Comparison of ENCODE assay signal across 10 cellular contexts in genomic region chr5:25119654-25120053, GRCh38.
DNase-seq lines count a peak whose midpoint lies in the region; ATAC-seq and TF ChIP-seq lines count a peak whose summit lies in the region.
"Had no signal": no experiment of that assay in that cellular context is flagged by ENCODE, and none has a peak within 500 bp of the region (broad histone marks: within the 10 kb centered on the region; RNA-seq: fewer than 3 reads in every experiment).

No MANE protein-coding gene starts in this region.

- no peak overlapping the region for H3K4me3 Mint-ChIP-seq in neural progenitor cell
- H3K4me3 Mint-ChIP-seq in activated CD4-positive, alpha-beta T cell treated with anti-CD3 and anti-CD28 coated beads, Interleukin-2, amount 10 ng/mL, durations not matched to agents 7 days and 5 days = no peak overlapping the region

- DNase-seq in NCI-H146 treated with DMSO at 0.1 percent for 48 hours (lab: John Stamatoyannopoulos, UW; ENCODE audit: unreplicated experiment) (peak; percentile 6), WERI-Rb-1 (no peak), neural progenitor cell (ENCODE audit: low spot score) (no peak), omental fat pad (ENCODE audit: low spot score) (no peak)
- no peak for DNase-seq in activated CD4-positive, alpha-beta T cell treated with anti-CD3 and anti-CD28 coated beads, Interleukin-2, amount 10 ng/mL, durations not matched to agents 7 days and 5 days
- no peak for DNase-seq in stimulated activated CD4-positive, alpha-beta T cell treated with anti-CD3 and anti-CD28 coated beads, Interleukin-4, amount 100 ng/mL, for 1 hour
- DNase-seq: adrenal gland had no signal

- no peaks in the 10 kb centered on the region for H3K79me2 ChIP-seq in neural progenitor cell (ENCODE audit: low read depth)

- no peak overlapping the region for H2AFZ ChIP-seq in neural progenitor cell (replicated peaks)

- no peak overlapping the region for H3K9ac ChIP-seq in neural progenitor cell

- no peaks in the 10 kb centered on the region for H3K4me1 Mint-ChIP-seq in neural progenitor cell
- H3K4me1 Mint-ChIP-seq in activated CD4-positive, alpha-beta T cell treated with anti-CD3 and anti-CD28 coated beads, Interleukin-2, amount 10 ng/mL, durations not matched to agents 7 days and 5 days = no peaks in the 10 kb centered on the region

- no peak overlapping the region for H3K27ac Mint-ChIP-seq in neural progenitor cell
- no peak overlapping the region for H3K27ac Mint-ChIP-seq in activated CD4-positive, alpha-beta T cell treated with anti-CD3 and anti-CD28 coated beads, Interleukin-2, amount 10 ng/mL, durations not matched to agents 7 days and 5 days

- H3K9me3 ChIP-seq in WERI-Rb-1 (ENCODE audit: severe bottlenecking) = peaks cover 4% of the 10 kb centered on the region
- H3K9me3 ChIP-seq in neural progenitor cell (ENCODE audit: low read depth) = no peaks in the 10 kb centered on the region
- H3K9me3 ChIP-seq: adrenal gland had no signal

- no peaks in the 10 kb centered on the region for H3F3A ChIP-seq in neural progenitor cell (ENCODE audit: low read depth)

- H3K9me3 Mint-ChIP-seq in neural progenitor cell = peaks cover 4% of the 10 kb centered on the region
- H3K9me3 Mint-ChIP-seq in activated CD4-positive, alpha-beta T cell treated with anti-CD3 and anti-CD28 coated beads, Interleukin-2, amount 10 ng/mL, durations not matched to agents 7 days and 5 days = peaks cover 3% of the 10 kb centered on the region

- TF ChIP-seq CTCF in GM12873 (IDR thresholded peaks at IDR 0.05; ENCODE audit: insufficient read depth, low read depth, low read length, missing control alignments) = peak; percentile 16
- peak; percentile 46 for TF ChIP-seq CTCF in WERI-Rb-1 (IDR thresholded peaks at IDR 0.05; ENCODE audit: low read depth, low read length)
- peak; percentile 49 for TF ChIP-seq CTCF in neural progenitor cell (IDR thresholded peaks at IDR 0.05)
- no peak for TF ChIP-seq CTCF in omental fat pad (IDR thresholded peaks at IDR 0.05)

- CTCF ChIA-PET in activated CD4-positive, alpha-beta T cell treated with anti-CD3 and anti-CD28 coated beads, Interleukin-2, amount 10 ng/mL, durations not matched to agents 7 days and 5 days (lab: Charles Lee) = no interaction called here

- H4K20me1 ChIP-seq in neural progenitor cell (ENCODE audit: low read depth) = no peaks in the 10 kb centered on the region

- H3K36me3 ChIP-seq in WERI-Rb-1 = no peaks in the 10 kb centered on the region
- no peaks in the 10 kb centered on the region for H3K36me3 ChIP-seq in neural progenitor cell
- H3K36me3 ChIP-seq: adrenal gland had no signal

- H3K4me3 ChIP-seq in WERI-Rb-1 (ENCODE audit: low read depth, low read length) (no peak overlapping the region), neural progenitor cell (no peak overlapping the region)
- H3K4me3 ChIP-seq: adrenal gland, lung had no signal

- no peaks in the 10 kb centered on the region for H3K36me3 Mint-ChIP-seq in neural progenitor cell
- H3K36me3 Mint-ChIP-seq in activated CD4-positive, alpha-beta T cell treated with anti-CD3 and anti-CD28 coated beads, Interleukin-2, amount 10 ng/mL, durations not matched to agents 7 days and 5 days (ENCODE audit: low read depth) = no peaks in the 10 kb centered on the region

- peaks cover 2% of the 10 kb centered on the region for H3K27me3 Mint-ChIP-seq in neural progenitor cell (ENCODE audit: insufficient read depth, low read depth)
- no peaks in the 10 kb centered on the region for H3K27me3 Mint-ChIP-seq in activated CD4-positive, alpha-beta T cell treated with anti-CD3 and anti-CD28 coated beads, Interleukin-2, amount 10 ng/mL, durations not matched to agents 7 days and 5 days

- no peaks in the 10 kb centered on the region for H3K27me3 ChIP-seq in WERI-Rb-1 (ENCODE audit: insufficient read depth, low read depth, severe bottlenecking)
- no peaks in the 10 kb centered on the region for H3K27me3 ChIP-seq in neural progenitor cell
- H3K27me3 ChIP-seq: adrenal gland had no signal

- H3K27ac ChIP-seq in WERI-Rb-1 (no peak overlapping the region), neural progenitor cell (no peak overlapping the region)
- H3K27ac ChIP-seq: adrenal gland had no signal

- no peak overlapping the region for H3K4me2 ChIP-seq in neural progenitor cell

- ATAC-seq in omental fat pad (ENCODE audit: low FRiP score) (no peak), GM21825 (IDR thresholded peaks at IDR 0.05; ENCODE audit: unreplicated experiment) (no peak)

- H3K4me1 ChIP-seq in neural progenitor cell = no peaks in the 10 kb centered on the region
- H3K4me1 ChIP-seq: adrenal gland had no signal

- POLR2A ChIA-PET in activated CD4-positive, alpha-beta T cell treated with anti-CD3 and anti-CD28 coated beads, Interleukin-2, amount 10 ng/mL, durations not matched to agents 7 days and 5 days (lab: Charles Lee) = no interaction called here

Comparison
In these comparisons a context has a peak if more than half of its experiments do, and no peak if none do; other contexts are left out.
1. CTCF ChIP-seq: peak in GM12873 (single experiment), WERI-Rb-1 (single experiment) and neural progenitor cell (single experiment); none in omental fat pad (0 of 3).